Comparison of ENCODE assay signal across 8 cellular contexts in the genomic region with DNA sequence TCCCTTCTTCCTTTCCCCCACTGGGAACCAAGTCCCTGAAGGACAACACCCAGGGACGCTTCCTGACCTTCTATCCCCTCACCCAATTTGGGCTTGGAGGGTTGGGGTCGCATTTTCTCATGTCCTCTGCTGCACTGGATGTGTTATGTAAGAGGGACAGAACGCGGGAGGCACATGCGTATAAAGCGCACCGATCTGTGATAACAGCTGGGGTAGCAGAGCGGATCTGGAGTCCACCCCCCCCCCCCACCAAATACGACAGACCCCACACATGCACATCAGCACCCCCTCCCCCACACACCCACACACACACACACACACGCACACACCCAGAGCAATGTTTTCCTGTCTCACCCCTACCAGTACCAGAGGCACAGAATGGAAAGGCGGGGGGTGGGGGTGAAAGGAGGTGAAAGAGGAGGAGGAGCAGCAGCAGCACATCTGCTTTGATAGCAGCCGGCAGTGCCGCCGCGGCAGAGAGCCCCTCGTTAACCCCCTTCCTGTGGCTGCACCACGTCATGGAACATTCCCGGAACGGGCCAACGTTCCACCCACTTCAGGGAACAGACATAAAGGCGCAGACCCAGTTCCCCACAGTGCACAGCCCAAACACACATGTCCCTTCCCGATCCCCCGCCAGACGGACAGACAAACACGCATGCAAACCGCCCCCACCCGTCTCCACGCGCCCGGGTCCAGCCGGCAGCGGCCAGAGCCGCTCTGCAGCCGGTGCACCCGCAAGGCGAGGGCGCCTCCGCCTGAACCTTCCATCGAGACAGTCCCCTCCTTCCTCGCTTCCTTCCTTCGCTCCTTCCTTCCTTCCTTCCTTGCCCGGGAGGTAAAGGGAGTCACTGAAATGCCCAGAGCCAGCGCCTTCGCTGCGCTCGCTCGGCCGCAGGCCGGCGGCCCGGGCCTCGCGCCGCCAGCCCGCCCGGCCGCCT. TPM values are rescaled to one million over a fixed set of nuclear protein-coding genes. Genes with fewer than 3 reads are reported as not detected.
DNase-seq lines count a peak whose midpoint lies in the region; ATAC-seq, FAIRE-seq and TF ChIP-seq lines count a peak whose summit lies in the region.

No MANE protein-coding gene starts in this region.

- ATAC-seq in K562: peak; percentile 17

- no peak for FAIRE-seq in K562 (lab: Jason Lieb, UNC)

- peak in 1 of 2 experiments; percentile 12; a peak in 1 of 4 replicates for TF ChIP-seq RAD21 in K562 (CRISPR knock-in tag; conservative IDR thresholded peaks at IDR 0.05 in 1 of 2, IDR thresholded peaks at IDR 0.05 in 1 of 2)

- TSS peak; percentile 50 for BruUV-seq in K562 (replicated peaks; lab: Mats Ljungman, UMichigan)

- no peak for TF ChIP-seq EP300 in K562 (IDR thresholded peaks at IDR 0.05; ENCODE audit: low read length)

- H3K9me3 ChIP-seq in K562 (replicated peaks; ENCODE audit: control insufficient read depth, insufficient read depth, low read depth, low read length): no peaks in the 10 kb centered on the region

- no peak overlapping the region for H3K27ac ChIP-seq in K562 (ENCODE audit: extremely low read depth, low read depth, low read length)

- POLR2A ChIA-PET in K562 (lab: Yijun Ruan, JAX): no interaction called here

- TF ChIP-seq POLR2A in K562 (conservative IDR thresholded peaks at IDR 0.05): no peak

- no peaks in the 10 kb centered on the region for H3K36me3 ChIP-seq in K562 (ENCODE audit: control insufficient read depth, insufficient read depth, low read length)

- DNase-seq in NCI-H510A treated with DMSO at 0.1 percent for 48 hours (lab: John Stamatoyannopoulos, UW) (peak; percentile 4), NCI-H510A (lab: John Stamatoyannopoulos, UW) (no peak), Kasumi-1 (lab: John Stamatoyannopoulos, UW) (peak; percentile 31 to 50), UCSD-AML1 (lab: John Stamatoyannopoulos, UW; ENCODE audit: unreplicated experiment) (peak; percentile 56), K562 (ENCODE audit: extremely low read depth in 1 of 4, low spot score in 3 of 4) (peak; percentile 48 to 55 (median 50)), skeletal muscle cell (ENCODE audit: low read depth) (peak; percentile 87), middle frontal gyrus (ENCODE audit: extremely low spot score, low spot score) (no peak)

- H3K27me3 ChIP-seq in K562 (ENCODE audit: control insufficient read depth in 2 of 2, insufficient read depth in 2 of 2, low read length in 2 of 2): peaks cover 20 to 41% of the 10 kb centered on the region in 2 experiments

- peak overlapping the region; percentile 7 to 89; a peak in 2 of 4 replicates for H3K9ac ChIP-seq in K562 (ENCODE audit: insufficient read depth in 1 of 2, low read depth in 2 of 2, low read length in 2 of 2)

- in situ Hi-C loops in K562 (cut with MboI): no loop called here

- intact Hi-C loops in K562 (cut with micrococcal nuclease): loop anchor here (5.0 to 10.0 kb wide), 2 partner anchors 118 to 220 kb away; partner anchors contain the start of gene AIG1

- H3K9me1 ChIP-seq in K562 (ENCODE audit: control insufficient read depth, insufficient read depth, low read length): no peaks in the 10 kb centered on the region

- WGBS in K562 (ENCODE audit: insufficient coverage, low coverage, missing lambda C conversion rate): 2% methylated on average over 42 of the region's 57 CpGs

- CTCF ChIA-PET in K562 (lab: Yijun Ruan, JAX; ENCODE audit: low intra/inter-chr PET ratio): no interaction called here

- H4K20me1 ChIP-seq in K562 (replicated peaks; ENCODE audit: control insufficient read depth, insufficient read depth, low read length): no peaks in the 10 kb centered on the region

- no peak for TF ChIP-seq CTCF in K562 (IDR thresholded peaks at IDR 0.05 in 2 of 3, conservative IDR thresholded peaks at IDR 0.05 in 1 of 3; ENCODE audit: insufficient read depth in 2 of 3, low read depth in 1 of 3, low read length in 3 of 3)

- peak overlapping the region; percentile 91 for H3K4me2 ChIP-seq in K562 (ENCODE audit: insufficient read depth, low read length)

- H3K4me3 ChIP-seq in K562: peak overlapping the region; percentile 51
- H3K4me3 ChIP-seq in iPS-11a (ENCODE audit: low read depth, low read length): peak overlapping the region; percentile 84
- H3K4me3 ChIP-seq in skeletal muscle cell (ENCODE audit: low read depth, low read length): peak overlapping the region; percentile 92

- H3K4me1 ChIP-seq in K562 (replicated peaks in 1 of 2; ENCODE audit: control insufficient read depth in 2 of 2, insufficient read depth in 2 of 2, low read length in 2 of 2): peaks cover 8 to 36% of the 10 kb centered on the region in 2 experiments; a peak in 3 of 5 replicates

- no peaks in the 10 kb centered on the region for H3K79me2 ChIP-seq in K562 (ENCODE audit: control insufficient read depth, insufficient read depth, low read length)

- H2AFZ ChIP-seq in K562 (ENCODE audit: low read depth, low read length): peak overlapping the region; percentile 87

TF ChIP-seq in K562, 482 proteins besides CTCF, POLR2A, EP300 and RAD21 (continues in another document):
- TF ChIP-seq ZNF354B (CRISPR knock-in tag; IDR thresholded peaks at IDR 0.05) (no peak), SRSF7 (optimal IDR thresholded peaks at IDR 0.05; ENCODE audit: low read depth, low read length) (no peak), VEZF1 (CRISPR knock-in tag; IDR thresholded peaks at IDR 0.05) (peak; percentile 25)
- TF ChIP-seq, protein P1, sequence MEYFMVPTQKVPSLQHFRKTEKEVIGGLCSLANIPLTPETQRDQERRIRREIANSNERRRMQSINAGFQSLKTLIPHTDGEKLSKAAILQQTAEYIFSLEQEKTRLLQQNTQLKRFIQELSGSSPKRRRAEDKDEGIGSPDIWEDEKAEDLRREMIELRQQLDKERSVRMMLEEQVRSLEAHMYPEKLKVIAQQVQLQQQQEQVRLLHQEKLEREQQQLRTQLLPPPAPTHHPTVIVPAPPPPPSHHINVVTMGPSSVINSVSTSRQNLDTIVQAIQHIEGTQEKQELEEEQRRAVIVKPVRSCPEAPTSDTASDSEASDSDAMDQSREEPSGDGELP (CRISPR knock-in tag; IDR thresholded peaks at IDR 0.05; ENCODE audit: borderline replicate concordance): peak; percentile 60; the same call in 1 of the 2 replicates
- TF ChIP-seq, protein P2, sequence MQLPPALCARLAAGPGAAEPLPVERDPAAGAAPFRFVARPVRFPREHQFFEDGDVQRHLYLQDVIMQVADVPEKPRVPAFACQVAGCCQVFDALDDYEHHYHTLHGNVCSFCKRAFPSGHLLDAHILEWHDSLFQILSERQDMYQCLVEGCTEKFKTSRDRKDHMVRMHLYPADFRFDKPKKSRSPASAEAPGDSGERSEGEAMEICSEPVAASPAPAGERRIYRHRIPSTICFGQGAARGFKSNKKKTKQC (CRISPR knock-in tag; IDR thresholded peaks at IDR 0.05): peak; percentile 4; the same call in 1 of the 2 replicates

RNA-seq across cellular contexts. Expression of gene HIVEP2, which starts 0.6 kb away (rescaled TPM):
- 0.97 and 1.3 TPM in 2 replicates for total RNA-seq in K562 (2011; cell fraction: chromatin; rRNA removed; ENCODE audit: low replicate concordance)
- total RNA-seq in K562 (2011; cell fraction: nucleolus; rRNA removed): 0.26 and 0.33 TPM in 2 replicates
- total RNA-seq in K562 (2011; cell fraction: nucleoplasm; rRNA removed): 0.44 and 0.69 TPM in 2 replicates
- total RNA-seq in K562 (2014; rRNA removed) (0.18 and 0.29 TPM in 2 replicates), K562 (2014; rRNA removed; fragmentation: Illumina TruSeq; extraction: Trizol) (0.40 and 0.48 TPM in 2 replicates), K562 (2015; rRNA removed; fragmentation: Illumina TruSeq; extraction: Trizol) (0.45 and 0.47 TPM in 2 replicates), K562 (2021) (0.42 and 0.69 TPM in 2 replicates)
- polyA plus RNA-seq in K562 (2011; rRNA removed) (1.2 and 1.4 TPM in 2 replicates), K562 (2014; fragmentation: Illumina TruSeq; extraction: Trizol) (0.28 and 0.31 TPM in 2 replicates), K562 (2014; fragmentation: Nextera tagmentation; extraction: Ambion mirVana) (under 1 TPM; under 0.01 to 0.04 TPM), K562 (2014; rRNA removed) (0.15 and 0.43 TPM in 2 replicates)
- 0.50 and 0.52 TPM in 2 replicates for polyA plus RNA-seq in K562 (2011; cell fraction: cytosol; rRNA removed)
- 1.5 and 1.9 TPM in 2 replicates for polyA plus RNA-seq in K562 (2011; cell fraction: nucleus; rRNA removed)
- 0.36 and 0.40 TPM in 2 replicates for polyA plus RNA-seq in K562 (2012)
- 2.5 and 2.8 TPM in 2 replicates for polyA minus RNA-seq in K562 (2011; rRNA and poly(A)+ RNA removed)
- 1.2 and 1.3 TPM in 2 replicates for polyA minus RNA-seq in K562 (2011; cell fraction: cytosol; rRNA and poly(A)+ RNA removed)
- 1.6 and 2.3 TPM in 2 replicates for polyA minus RNA-seq in K562 (2011; cell fraction: nucleus; rRNA and poly(A)+ RNA removed)

Comparison
In these comparisons a context has a peak if more than half of its experiments do, and no peak if none do; other contexts are left out.
1. DNase-seq: peak in NCI-H510A treated with DMSO at 0.1 percent for 48 hours (single experiment), Kasumi-1 (2 of 2), UCSD-AML1 (single experiment), K562 (4 of 4) and skeletal muscle cell (single experiment); none in NCI-H510A (single experiment) and middle frontal gyrus (single experiment).
2. Peak in every context shown above with its lines, with median percentiles within 50 percentile points of each other: H3K4me3 ChIP-seq.